Comparison of ENCODE assay signal across 1 cellular context in the genomic region with DNA sequence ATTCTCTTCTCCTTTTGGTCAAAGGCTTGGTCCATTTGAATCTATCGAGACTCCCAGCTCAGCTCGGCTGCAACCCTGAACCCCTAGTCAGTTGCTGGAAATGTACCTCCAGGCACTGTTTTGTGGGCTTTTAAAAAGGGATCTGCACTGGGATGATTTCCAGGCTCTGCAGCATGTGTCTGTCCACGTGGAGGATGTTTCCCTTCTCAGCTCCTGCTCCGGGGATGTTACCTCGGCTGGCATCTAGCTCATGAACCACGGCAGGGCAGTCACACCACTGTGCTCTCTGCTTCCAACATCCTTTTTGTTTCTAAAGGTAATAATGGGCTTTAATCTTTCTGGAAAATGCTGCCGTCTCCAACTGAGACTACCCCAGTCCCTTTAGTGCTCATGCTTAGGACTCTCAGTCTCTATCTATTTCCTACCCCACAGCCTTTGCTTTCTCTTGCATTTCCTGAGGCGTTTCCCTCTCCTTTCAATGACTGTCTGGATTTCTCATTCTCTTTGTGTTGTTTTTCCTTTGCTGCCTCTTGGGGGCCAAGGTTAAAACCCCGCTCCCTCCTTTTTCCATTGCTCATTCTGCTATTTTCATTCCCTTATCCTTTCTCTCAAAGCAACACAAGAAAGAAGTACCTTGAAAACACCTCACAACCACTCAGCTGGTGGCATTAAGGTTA.
TF ChIP-seq lines count a peak whose summit lies in the region.

No MANE protein-coding gene starts in this region.

TF ChIP-seq in GM23338, 12 proteins besides CTCF, POLR2A, EP300 and RAD21 (continued from another document):
- TF ChIP-seq, protein P1, sequence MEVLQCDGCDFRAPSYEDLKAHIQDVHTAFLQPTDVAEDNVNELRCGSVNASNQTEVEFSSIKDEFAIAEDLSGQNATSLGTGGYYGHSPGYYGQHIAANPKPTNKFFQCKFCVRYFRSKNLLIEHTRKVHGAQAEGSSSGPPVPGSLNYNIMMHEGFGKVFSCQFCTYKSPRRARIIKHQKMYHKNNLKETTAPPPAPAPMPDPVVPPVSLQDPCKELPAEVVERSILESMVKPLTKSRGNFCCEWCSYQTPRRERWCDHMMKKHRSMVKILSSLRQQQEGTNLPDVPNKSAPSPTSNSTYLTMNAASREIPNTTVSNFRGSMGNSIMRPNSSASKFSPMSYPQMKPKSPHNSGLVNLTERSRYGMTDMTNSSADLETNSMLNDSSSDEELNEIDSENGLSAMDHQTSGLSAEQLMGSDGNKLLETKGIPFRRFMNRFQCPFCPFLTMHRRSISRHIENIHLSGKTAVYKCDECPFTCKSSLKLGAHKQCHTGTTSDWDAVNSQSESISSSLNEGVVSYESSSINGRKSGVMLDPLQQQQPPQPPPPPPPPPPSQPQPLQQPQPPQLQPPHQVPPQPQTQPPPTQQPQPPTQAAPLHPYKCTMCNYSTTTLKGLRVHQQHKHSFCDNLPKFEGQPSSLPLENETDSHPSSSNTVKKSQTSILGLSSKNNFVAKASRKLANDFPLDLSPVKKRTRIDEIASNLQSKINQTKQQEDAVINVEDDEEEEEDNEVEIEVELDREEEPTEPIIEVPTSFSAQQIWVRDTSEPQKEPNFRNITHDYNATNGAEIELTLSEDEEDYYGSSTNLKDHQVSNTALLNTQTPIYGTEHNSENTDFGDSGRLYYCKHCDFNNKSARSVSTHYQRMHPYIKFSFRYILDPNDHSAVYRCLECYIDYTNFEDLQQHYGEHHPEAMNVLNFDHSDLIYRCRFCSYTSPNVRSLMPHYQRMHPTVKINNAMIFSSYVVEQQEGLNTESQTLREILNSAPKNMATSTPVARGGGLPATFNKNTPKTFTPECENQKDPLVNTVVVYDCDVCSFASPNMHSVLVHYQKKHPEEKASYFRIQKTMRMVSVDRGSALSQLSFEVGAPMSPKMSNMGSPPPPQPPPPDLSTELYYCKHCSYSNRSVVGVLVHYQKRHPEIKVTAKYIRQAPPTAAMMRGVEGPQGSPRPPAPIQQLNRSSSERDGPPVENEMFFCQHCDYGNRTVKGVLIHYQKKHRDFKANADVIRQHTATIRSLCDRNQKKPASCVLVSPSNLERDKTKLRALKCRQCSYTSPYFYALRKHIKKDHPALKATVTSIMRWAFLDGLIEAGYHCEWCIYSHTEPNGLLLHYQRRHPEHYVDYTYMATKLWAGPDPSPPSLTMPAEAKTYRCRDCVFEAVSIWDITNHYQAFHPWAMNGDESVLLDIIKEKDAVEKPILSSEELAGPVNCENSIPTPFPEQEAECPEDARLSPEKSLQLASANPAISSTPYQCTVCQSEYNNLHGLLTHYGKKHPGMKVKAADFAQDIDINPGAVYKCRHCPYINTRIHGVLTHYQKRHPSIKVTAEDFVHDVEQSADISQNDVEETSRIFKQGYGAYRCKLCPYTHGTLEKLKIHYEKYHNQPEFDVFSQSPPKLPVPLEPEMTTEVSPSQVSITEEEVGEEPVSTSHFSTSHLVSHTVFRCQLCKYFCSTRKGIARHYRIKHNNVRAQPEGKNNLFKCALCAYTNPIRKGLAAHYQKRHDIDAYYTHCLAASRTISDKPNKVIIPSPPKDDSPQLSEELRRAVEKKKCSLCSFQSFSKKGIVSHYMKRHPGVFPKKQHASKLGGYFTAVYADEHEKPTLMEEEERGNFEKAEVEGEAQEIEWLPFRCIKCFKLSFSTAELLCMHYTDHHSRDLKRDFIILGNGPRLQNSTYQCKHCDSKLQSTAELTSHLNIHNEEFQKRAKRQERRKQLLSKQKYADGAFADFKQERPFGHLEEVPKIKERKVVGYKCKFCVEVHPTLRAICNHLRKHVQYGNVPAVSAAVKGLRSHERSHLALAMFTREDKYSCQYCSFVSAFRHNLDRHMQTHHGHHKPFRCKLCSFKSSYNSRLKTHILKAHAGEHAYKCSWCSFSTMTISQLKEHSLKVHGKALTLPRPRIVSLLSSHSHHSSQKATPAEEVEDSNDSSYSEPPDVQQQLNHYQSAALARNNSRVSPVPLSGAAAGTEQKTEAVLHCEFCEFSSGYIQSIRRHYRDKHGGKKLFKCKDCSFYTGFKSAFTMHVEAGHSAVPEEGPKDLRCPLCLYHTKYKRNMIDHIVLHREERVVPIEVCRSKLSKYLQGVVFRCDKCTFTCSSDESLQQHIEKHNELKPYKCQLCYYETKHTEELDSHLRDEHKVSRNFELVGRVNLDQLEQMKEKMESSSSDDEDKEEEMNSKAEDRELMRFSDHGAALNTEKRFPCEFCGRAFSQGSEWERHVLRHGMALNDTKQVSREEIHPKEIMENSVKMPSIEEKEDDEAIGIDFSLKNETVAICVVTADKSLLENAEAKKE (CRISPR knock-in tag; IDR thresholded peaks at IDR 0.05), result no peak
- no peak for TF ChIP-seq CREB1 (CRISPR knock-in tag; IDR thresholded peaks at IDR 0.05; ENCODE audit: low read depth)
- TF ChIP-seq ZNF114 (CRISPR knock-in tag; IDR thresholded peaks at IDR 0.05), result no peak
